14 cellular contexts compared by ENCODE assay signal in genomic region chr13:45178349-45179142, GRCh38. TPM values are rescaled to one million over a fixed set of nuclear protein-coding genes. Genes with fewer than 3 reads are reported as not detected.
DNase-seq lines count a peak whose midpoint lies in the region; ATAC-seq and TF ChIP-seq lines count a peak whose summit lies in the region.
"Had no signal": no experiment of that assay in that cellular context is flagged by ENCODE, and none has a peak within 500 bp of the region (broad histone marks: within the 10 kb centered on the region; RNA-seq: fewer than 3 reads in every experiment).

No MANE protein-coding gene starts in this region.

- POLR2A ChIA-PET in activated CD8-positive, alpha-beta T cell treated with anti-CD3 and anti-CD28 coated beads for 36 hours (lab: Charles Lee), result no interaction called here

- intact Hi-C loops in activated CD8-positive, alpha-beta T cell treated with anti-CD3 and anti-CD28 coated beads for 36 hours (cut with micrococcal nuclease), result no loop called here
- intact Hi-C loops in tibial artery (cut with DNase I; ENCODE audit: low total_unique reads), result no loop called here

- no peaks in the 10 kb centered on the region for H3K27me3 Mint-ChIP-seq in activated CD8-positive, alpha-beta memory T cell treated with anti-CD3 and anti-CD28 coated beads, Interleukin-2, amount 10 ng/mL, durations not matched to agents 7 days and 5 days
- H3K27me3 Mint-ChIP-seq in activated CD8-positive, alpha-beta T cell treated with anti-CD3 and anti-CD28 coated beads for 36 hours, result no peaks in the 10 kb centered on the region
- H3K27me3 Mint-ChIP-seq in stimulated activated naive CD8-positive, alpha-beta T cell treated with anti-CD3 and anti-CD28 coated beads, Interleukin-15, Interleukin-2, amounts not matched to agents 100 ng/mL and 50 ng/mL, for 24 hours, result no peaks in the 10 kb centered on the region
- H3K27me3 Mint-ChIP-seq: activated naive CD4-positive, alpha-beta T cell treated with anti-CD3 and anti-CD28 coated beads, Interleukin-2, amount 50 U/mL, for 24 hours; natural killer cell treated with Interleukin-12 subunit alpha and Interleukin-12 subunit beta and Interleukin-15 and Interleukin-18, amount 100 ng/mL, for 72 hours had no signal

- peaks cover 15% of the 10 kb centered on the region for H3K36me3 Mint-ChIP-seq in activated CD8-positive, alpha-beta memory T cell treated with anti-CD3 and anti-CD28 coated beads, Interleukin-2, amount 10 ng/mL, durations not matched to agents 7 days and 5 days
- H3K36me3 Mint-ChIP-seq in activated CD8-positive, alpha-beta T cell treated with anti-CD3 and anti-CD28 coated beads for 36 hours (ENCODE audit: low read depth), result peaks cover 33% of the 10 kb centered on the region
- peaks cover 63% of the 10 kb centered on the region for H3K36me3 Mint-ChIP-seq in stimulated activated naive CD8-positive, alpha-beta T cell treated with anti-CD3 and anti-CD28 coated beads, Interleukin-15, Interleukin-2, amounts not matched to agents 100 ng/mL and 50 ng/mL, for 24 hours (ENCODE audit: low read depth)

- CTCF ChIA-PET in activated CD8-positive, alpha-beta memory T cell treated with anti-CD3 and anti-CD28 coated beads, Interleukin-2, amount 10 ng/mL, durations not matched to agents 7 days and 5 days (lab: Charles Lee), result interaction anchor here (1.2 kb wide), 1 partner anchor 15 kb away, joined by 3 read pairs; no protein-coding TSS in a partner anchor
- CTCF ChIA-PET in activated CD8-positive, alpha-beta T cell treated with anti-CD3 and anti-CD28 coated beads for 36 hours (lab: Charles Lee), result interaction anchor here (1.1 kb wide), 1 partner anchor 9 kb away, joined by 3 read pairs; no protein-coding TSS in a partner anchor

- H3K9me3 ChIP-seq in tibial artery, result no peaks in the 10 kb centered on the region
- H3K9me3 ChIP-seq: gastroesophageal sphincter had no signal

- H3K4me1 Mint-ChIP-seq in activated CD8-positive, alpha-beta memory T cell treated with anti-CD3 and anti-CD28 coated beads, Interleukin-2, amount 10 ng/mL, durations not matched to agents 7 days and 5 days, result peaks cover 23% of the 10 kb centered on the region
- H3K4me1 Mint-ChIP-seq in activated CD8-positive, alpha-beta T cell treated with anti-CD3 and anti-CD28 coated beads for 36 hours (ENCODE audit: low read depth), result peaks cover 36% of the 10 kb centered on the region
- peaks cover 33% of the 10 kb centered on the region for H3K4me1 Mint-ChIP-seq in stimulated activated naive CD8-positive, alpha-beta T cell treated with anti-CD3 and anti-CD28 coated beads, Interleukin-15, Interleukin-2, amounts not matched to agents 100 ng/mL and 50 ng/mL, for 24 hours (ENCODE audit: low read depth)
- H3K4me1 Mint-ChIP-seq: CD14-positive monocyte had no signal

- H3K27me3 ChIP-seq in tibial artery, result no peaks in the 10 kb centered on the region
- H3K27me3 ChIP-seq: gastroesophageal sphincter had no signal

- DNase-seq in activated CD8-positive, alpha-beta memory T cell treated with anti-CD3 and anti-CD28 coated beads, Interleukin-2, amount 10 ng/mL, durations not matched to agents 7 days and 5 days, result peak; percentile 41
- no peak for DNase-seq in activated CD8-positive, alpha-beta memory T cell treated with anti-CD3 and anti-CD28 coated beads, Interleukin-2, amount 50 U/mL, for 48 hours
- peak; percentile 49 for DNase-seq in activated CD8-positive, alpha-beta T cell treated with anti-CD3 and anti-CD28 coated beads for 36 hours
- DNase-seq in foreskin fibroblast (peak; percentile 69 to 78), medulla oblongata (ENCODE audit: extremely low spot score) (no peak), NCI-H748 treated with DMSO at 0.1 percent for 48 hours (lab: John Stamatoyannopoulos, UW) (no peak), tibial artery (no peak)
- DNase-seq: H7, T1000 had no signal

- peak overlapping the region; percentile 17 for H3K27ac Mint-ChIP-seq in activated CD8-positive, alpha-beta memory T cell treated with anti-CD3 and anti-CD28 coated beads, Interleukin-2, amount 10 ng/mL, durations not matched to agents 7 days and 5 days
- peak overlapping the region; percentile 60 for H3K27ac Mint-ChIP-seq in activated CD8-positive, alpha-beta T cell treated with anti-CD3 and anti-CD28 coated beads for 36 hours
- peak overlapping the region; percentile 0 for H3K27ac Mint-ChIP-seq in stimulated activated naive CD8-positive, alpha-beta T cell treated with anti-CD3 and anti-CD28 coated beads, Interleukin-15, Interleukin-2, amounts not matched to agents 100 ng/mL and 50 ng/mL, for 24 hours
- H3K27ac Mint-ChIP-seq: activated naive CD4-positive, alpha-beta T cell treated with anti-CD3 and anti-CD28 coated beads, Interleukin-2, amount 50 U/mL, for 24 hours; natural killer cell treated with Interleukin-12 subunit alpha and Interleukin-12 subunit beta and Interleukin-15 and Interleukin-18, amount 100 ng/mL, for 72 hours had no signal

- H3K4me3 ChIP-seq in foreskin fibroblast (ENCODE audit: low read depth in 1 of 2, low read length in 2 of 2), result no peak overlapping the region
- no peak overlapping the region for H3K4me3 ChIP-seq in tibial artery
- H3K4me3 ChIP-seq: gastroesophageal sphincter had no signal

- peaks cover 0 to 9% (median 6%) of the 10 kb centered on the region in 4 donors for H3K4me1 ChIP-seq in tibial artery

- H3K9me3 Mint-ChIP-seq in activated CD8-positive, alpha-beta memory T cell treated with anti-CD3 and anti-CD28 coated beads, Interleukin-2, amount 10 ng/mL, durations not matched to agents 7 days and 5 days (ENCODE audit: low read depth), result no peaks in the 10 kb centered on the region
- no peaks in the 10 kb centered on the region for H3K9me3 Mint-ChIP-seq in activated CD8-positive, alpha-beta T cell treated with anti-CD3 and anti-CD28 coated beads for 36 hours
- H3K9me3 Mint-ChIP-seq in stimulated activated naive CD8-positive, alpha-beta T cell treated with anti-CD3 and anti-CD28 coated beads, Interleukin-15, Interleukin-2, amounts not matched to agents 100 ng/mL and 50 ng/mL, for 24 hours, result no peaks in the 10 kb centered on the region
- H3K9me3 Mint-ChIP-seq: activated naive CD4-positive, alpha-beta T cell treated with anti-CD3 and anti-CD28 coated beads, Interleukin-2, amount 50 U/mL, for 24 hours; natural killer cell treated with Interleukin-12 subunit alpha and Interleukin-12 subunit beta and Interleukin-15 and Interleukin-18, amount 100 ng/mL, for 72 hours had no signal

- H3K4me3 Mint-ChIP-seq in activated CD8-positive, alpha-beta memory T cell treated with anti-CD3 and anti-CD28 coated beads, Interleukin-2, amount 10 ng/mL, durations not matched to agents 7 days and 5 days, result no peak overlapping the region
- no peak overlapping the region for H3K4me3 Mint-ChIP-seq in activated CD8-positive, alpha-beta T cell treated with anti-CD3 and anti-CD28 coated beads for 36 hours
- no peak overlapping the region for H3K4me3 Mint-ChIP-seq in stimulated activated naive CD8-positive, alpha-beta T cell treated with anti-CD3 and anti-CD28 coated beads, Interleukin-15, Interleukin-2, amounts not matched to agents 100 ng/mL and 50 ng/mL, for 24 hours
- H3K4me3 Mint-ChIP-seq: activated naive CD4-positive, alpha-beta T cell treated with anti-CD3 and anti-CD28 coated beads, Interleukin-2, amount 50 U/mL, for 24 hours; CD14-positive monocyte; natural killer cell treated with Interleukin-12 subunit alpha and Interleukin-12 subunit beta and Interleukin-15 and Interleukin-18, amount 100 ng/mL, for 72 hours had no signal

- H3K27ac ChIP-seq in tibial artery, result no peak overlapping the region
- H3K27ac ChIP-seq: gastroesophageal sphincter had no signal

- ATAC-seq in activated CD8-positive, alpha-beta memory T cell treated with anti-CD3 and anti-CD28 coated beads, Interleukin-2, amount 10 ng/mL, durations not matched to agents 7 days and 5 days, result peak; percentile 68
- ATAC-seq in activated CD8-positive, alpha-beta T cell treated with anti-CD3 and anti-CD28 coated beads for 36 hours, result peak; percentile 94
- ATAC-seq: gastroesophageal sphincter had no signal

- H3K36me3 ChIP-seq in tibial artery, result peaks cover 0 to 4% (median 0%) of the 10 kb centered on the region in 3 donors

- TF ChIP-seq CTCF in activated CD8-positive, alpha-beta T cell treated with anti-CD3 and anti-CD28 coated beads for 36 hours (IDR thresholded peaks at IDR 0.05), result no peak
- TF ChIP-seq CTCF in foreskin fibroblast (IDR thresholded peaks at IDR 0.05; ENCODE audit: low read depth, low read length) (no peak), tibial artery (IDR thresholded peaks at IDR 0.05) (no peak)

RNA-seq across cellular contexts. Expression of gene KCTD4, which starts 22.3 kb away (rescaled TPM):
- not detected for total RNA-seq in activated CD8-positive, alpha-beta memory T cell treated with anti-CD3 and anti-CD28 coated beads, Interleukin-2, amount 10 ng/mL, durations not matched to agents 7 days and 5 days
- total RNA-seq in activated CD8-positive, alpha-beta T cell treated with anti-CD3 and anti-CD28 coated beads for 36 hours, result not detected
- total RNA-seq: H7; natural killer cell treated with Interleukin-12 subunit alpha and Interleukin-12 subunit beta and Interleukin-15 and Interleukin-18, amount 100 ng/mL, for 72 hours had no signal

RNA-seq across cellular contexts. Expression of gene GTF2F2, which starts 58.2 kb away (rescaled TPM):
- total RNA-seq in activated CD8-positive, alpha-beta memory T cell treated with anti-CD3 and anti-CD28 coated beads, Interleukin-2, amount 10 ng/mL, durations not matched to agents 7 days and 5 days, result 10 to 100 TPM; 17.0 to 19.3 TPM
- 10 to 100 TPM; 25.8 to 28.9 TPM for total RNA-seq in activated CD8-positive, alpha-beta T cell treated with anti-CD3 and anti-CD28 coated beads for 36 hours

Comparison
In these comparisons a context has a peak if more than half of its experiments do, and no peak if none do; other contexts are left out.
1. DNase-seq: peak in activated CD8-positive, alpha-beta memory T cell treated with anti-CD3 and anti-CD28 coated beads, Interleukin-2, amount 10 ng/mL, durations not matched to agents 7 days and 5 days (single experiment), activated CD8-positive, alpha-beta T cell treated with anti-CD3 and anti-CD28 coated beads for 36 hours (single experiment) and foreskin fibroblast (2 of 2); none in activated CD8-positive, alpha-beta memory T cell treated with anti-CD3 and anti-CD28 coated beads, Interleukin-2, amount 50 U/mL, for 48 hours (single experiment), medulla oblongata (single experiment), NCI-H748 treated with DMSO at 0.1 percent for 48 hours (single experiment) and tibial artery (0 of 2).
2. H3K27ac Mint-ChIP-seq: peak in every context shown above with its lines; median percentile 60 in activated CD8-positive, alpha-beta T cell treated with anti-CD3 and anti-CD28 coated beads for 36 hours; 17 in activated CD8-positive, alpha-beta memory T cell treated with anti-CD3 and anti-CD28 coated beads, Interleukin-2, amount 10 ng/mL, durations not matched to agents 7 days and 5 days; 0 in stimulated activated naive CD8-positive, alpha-beta T cell treated with anti-CD3 and anti-CD28 coated beads, Interleukin-15, Interleukin-2, amounts not matched to agents 100 ng/mL and 50 ng/mL, for 24 hours.